In the genomic region with DNA sequence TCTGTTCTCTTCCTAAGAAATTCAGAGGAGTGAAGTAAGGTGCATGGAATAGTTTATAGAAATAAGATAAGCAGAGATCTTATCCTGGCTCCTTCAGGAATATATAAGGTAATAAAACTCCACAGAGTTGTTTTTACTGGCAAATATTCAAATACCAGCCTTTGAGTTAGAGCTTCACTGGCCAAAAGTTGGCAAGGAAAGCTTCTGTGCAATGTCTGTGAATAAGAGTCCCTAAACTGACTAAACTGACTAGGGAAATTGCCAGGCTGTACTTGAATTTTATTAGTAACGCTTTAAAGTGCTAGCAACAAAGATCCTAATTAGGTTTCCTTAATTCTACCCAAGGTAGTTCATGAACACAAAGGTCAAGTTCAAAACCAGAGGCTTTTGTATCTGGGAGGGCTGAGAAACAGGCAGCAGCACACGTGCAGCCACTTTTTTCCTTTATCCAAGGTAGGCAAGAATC, we compare ENCODE assay signal across 15 cellular contexts.
DNase-seq lines count a peak whose midpoint lies in the region; ATAC-seq and TF ChIP-seq lines count a peak whose summit lies in the region.
"Had no signal": no experiment of that assay in that cellular context is flagged by ENCODE, and none has a peak within 500 bp of the region (broad histone marks: within the 10 kb centered on the region; RNA-seq: fewer than 3 reads in every experiment).

No MANE protein-coding gene starts in this region.

- peaks cover 0 to 4% of the 10 kb centered on the region in 2 donors for H3K9me3 Mint-ChIP-seq in stimulated activated naive B cell treated with anti-CD40 and anti-IgM and Interleukin-4, amounts not matched to agents 10 μg/mL and 1 μg/mL and 100 μg/mL, for 72 hours

- no peak for TF ChIP-seq CTCF in astrocyte of the cerebellum (IDR thresholded peaks at IDR 0.05; ENCODE audit: low read depth, low read length, missing control alignments)
- TF ChIP-seq CTCF in kidney epithelial cell (IDR thresholded peaks at IDR 0.05; ENCODE audit: insufficient read depth, low read length, poor library complexity, severe bottlenecking), result no peak

- no peaks in the 10 kb centered on the region for H3K4me1 Mint-ChIP-seq in stimulated activated naive B cell treated with anti-CD40 and anti-IgM and Interleukin-4, amounts not matched to agents 10 μg/mL and 1 μg/mL and 100 μg/mL, for 72 hours

- peak; percentile 28 for DNase-seq in AG08395 (ENCODE audit: low spot score)
- peak; percentile 41 for DNase-seq in LHCN-M2 (ENCODE audit: low read depth)
- DNase-seq in astrocyte of the cerebellum (ENCODE audit: low read depth), result peak; percentile 22
- DNase-seq in kidney epithelial cell (ENCODE audit: low read depth), result peak; percentile 31
- no peak for DNase-seq in NCI-H1930 (lab: John Stamatoyannopoulos, UW)
- DNase-seq in stimulated activated naive B cell treated with anti-CD40 and anti-IgM and Interleukin-4, amounts not matched to agents 10 μg/mL and 1 μg/mL and 100 μg/mL, for 72 hours, result no peak
- DNase-seq in G401 (ENCODE audit: low spot score), result no peak
- DNase-seq: activated naive CD4-positive, alpha-beta T cell; COR-L47; Kasumi-1; NCI-H2029 treated with DMSO at 0.1 percent for 48 hours; small intestine; WERI-Rb-1 had no signal

- H3K36me3 Mint-ChIP-seq in stimulated activated naive B cell treated with anti-CD40 and anti-IgM and Interleukin-4, amounts not matched to agents 10 μg/mL and 1 μg/mL and 100 μg/mL, for 72 hours, result no peaks in the 10 kb centered on the region

- H3K36me3 ChIP-seq in kidney epithelial cell (ENCODE audit: control insufficient read depth, insufficient read depth, low read length), result no peaks in the 10 kb centered on the region
- H3K36me3 ChIP-seq: cardiac muscle cell, WERI-Rb-1 had no signal

- ATAC-seq in stimulated activated naive B cell treated with anti-CD40 and anti-IgM and Interleukin-4, amounts not matched to agents 10 μg/mL and 1 μg/mL and 100 μg/mL, for 72 hours (replicated peaks), result no peak
- no peak for ATAC-seq in HG02678 (IDR thresholded peaks at IDR 0.05; ENCODE audit: unreplicated experiment)

- H3K27me3 Mint-ChIP-seq in stimulated activated naive B cell treated with anti-CD40 and anti-IgM and Interleukin-4, amounts not matched to agents 10 μg/mL and 1 μg/mL and 100 μg/mL, for 72 hours, result no peaks in the 10 kb centered on the region

- H3K27ac Mint-ChIP-seq in stimulated activated naive B cell treated with anti-CD40 and anti-IgM and Interleukin-4, amounts not matched to agents 10 μg/mL and 1 μg/mL and 100 μg/mL, for 72 hours, result no peak overlapping the region

- H3K4me3 Mint-ChIP-seq in stimulated activated naive B cell treated with anti-CD40 and anti-IgM and Interleukin-4, amounts not matched to agents 10 μg/mL and 1 μg/mL and 100 μg/mL, for 72 hours, result no peak overlapping the region

- no peaks in the 10 kb centered on the region for H3K27me3 ChIP-seq in kidney epithelial cell (ENCODE audit: control insufficient read depth, insufficient read depth, low read length)
- H3K27me3 ChIP-seq: cardiac muscle cell had no signal

- H3K4me3 ChIP-seq in astrocyte of the cerebellum (ENCODE audit: low read depth, low read length) (no peak overlapping the region), kidney epithelial cell (ENCODE audit: low read depth, low read length) (no peak overlapping the region)
- H3K4me3 ChIP-seq: cardiac muscle cell had no signal

- in situ Hi-C loops in astrocyte of the cerebellum (cut with HindIII; ENCODE audit: low sequenced_read_pairs), result loop anchor here (5.0 kb wide), 1 partner anchor 43 kb away; no protein-coding TSS in a partner anchor
- in situ Hi-C loops in G401 (cut with HindIII; ENCODE audit: low sequenced_read_pairs), result no loop called here

Comparison
In these comparisons a context has a peak if more than half of its experiments do, and no peak if none do; other contexts are left out.
1. DNase-seq: peak in AG08395 (single experiment), LHCN-M2 (single experiment), astrocyte of the cerebellum (single experiment) and kidney epithelial cell (single experiment); none in NCI-H1930 (0 of 2), stimulated activated naive B cell treated with anti-CD40 and anti-IgM and Interleukin-4, amounts not matched to agents 10 μg/mL and 1 μg/mL and 100 μg/mL, for 72 hours (single experiment) and G401 (single experiment).